ENCODE assay signal across 35 cellular contexts in the genomic region with DNA sequence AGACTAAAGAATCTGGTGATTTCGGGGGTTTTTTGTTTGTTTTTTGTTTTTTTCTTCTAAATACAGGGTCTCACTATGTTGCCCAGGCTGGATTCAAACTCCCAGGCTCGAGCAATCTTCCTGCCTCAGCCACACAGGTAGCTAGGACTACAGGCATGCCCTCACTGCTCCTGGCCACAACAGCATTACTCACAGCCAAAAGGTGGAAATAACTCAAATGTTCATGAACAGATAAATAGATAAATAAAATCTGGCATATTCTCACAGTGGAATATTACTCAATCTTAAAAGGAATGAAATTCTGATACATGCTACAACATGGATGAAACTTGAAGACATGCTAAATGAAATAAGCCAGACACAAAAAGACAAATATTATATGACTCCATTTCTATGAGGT.
"Had no signal": no experiment of that assay in that cellular context is flagged by ENCODE, and none has a peak within 500 bp of the region (broad histone marks: within the 10 kb centered on the region; RNA-seq: fewer than 3 reads in every experiment).

No MANE protein-coding gene starts in this region.

- H3K4me2 ChIP-seq: KMS-11 had no signal

- H3K4me3 ChIP-seq: MG63 had no signal

- H3K27me3 ChIP-seq: MG63 had no signal

- DNase-seq: Karpas-422, Kasumi-1, KG1, MG63, MM.1S, MV-4-11, NCI-H1048, NCI-H1092, NCI-H1092 treated with DMSO at 0.1 percent for 48 hours, NCI-H1105, NCI-H1105 treated with DMSO at 0.1 percent for 48 hours, NCI-H1417, NCI-H1417 treated with DMSO at 0.1 percent for 48 hours, NCI-H1436, NCI-H1436 treated with DMSO at 0.1 percent for 48 hours, NCI-H146, NCI-H1694, NCI-H1694 treated with DMSO at 0.1 percent for 48 hours, NCI-H187, NCI-H187 treated with DMSO at 0.1 percent for 48 hours, NCI-H1930, NCI-H2029, NCI-H2029 treated with DMSO at 0.1 percent for 48 hours, NCI-H2081, NCI-H2081 treated with DMSO at 0.1 percent for 48 hours, NCI-H2107, NCI-H2171, NCI-H2171 treated with DMSO at 0.1 percent for 48 hours, NCI-H2227 treated with DMSO at 0.1 percent for 48 hours, NCI-H226, NCI-H345, NCI-H446, NCI-H446 treated with DMSO at 0.1 percent for 48 hours, NCI-H510A had no signal

- H3K9ac ChIP-seq: KMS-11 had no signal

- H3K27ac ChIP-seq: KMS-11 had no signal

- H3K36me3 ChIP-seq: MG63 had no signal
